ENCODE assay signal across 9 cellular contexts in the genomic region with DNA sequence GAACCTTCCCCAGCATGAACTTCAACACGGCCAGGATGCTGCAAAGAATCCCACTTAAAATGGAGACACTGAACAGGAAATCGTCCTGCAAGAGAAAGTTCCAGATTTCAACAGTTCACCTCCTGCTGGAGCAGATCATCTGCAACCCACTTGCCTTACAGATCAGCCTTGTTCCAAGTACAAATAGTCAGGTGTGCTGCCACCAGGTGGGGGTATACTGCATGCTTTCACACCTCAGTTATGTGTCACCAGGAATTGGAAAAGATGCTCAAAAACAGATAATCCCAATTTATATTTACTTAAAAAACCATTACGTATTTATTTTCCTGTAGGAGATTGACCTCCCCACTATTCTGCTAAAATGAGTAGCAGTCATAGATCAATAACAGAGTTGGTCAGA.
DNase-seq lines count a peak whose midpoint lies in the region; ATAC-seq, FAIRE-seq and TF ChIP-seq lines count a peak whose summit lies in the region.
"Had no signal": no experiment of that assay in that cellular context is flagged by ENCODE, and none has a peak within 500 bp of the region (broad histone marks: within the 10 kb centered on the region; RNA-seq: fewer than 3 reads in every experiment).

No MANE protein-coding gene starts in this region.

- H3K9me3 ChIP-seq in prostate gland = no peaks in the 10 kb centered on the region

- intact Hi-C loops in cardiac septum (cut with DNase I) = no loop called here
- intact Hi-C loops in left cardiac atrium (cut with DNase I) = loop anchor here (5.0 to 10.0 kb wide), 2 partner anchors 309 to 436 kb away; no protein-coding TSS in a partner anchor
- intact Hi-C loops in prostate gland (cut with DNase I) = loop anchor here (10.0 kb wide), 1 partner anchor 429 kb away; no protein-coding TSS in a partner anchor

- no peak for TF ChIP-seq POLR2A in prostate gland (IDR thresholded peaks at IDR 0.05)

- ATAC-seq in left cardiac atrium (no peak), HG02938 (IDR thresholded peaks at IDR 0.05; ENCODE audit: unreplicated experiment) (no peak)

- H3K4me3 ChIP-seq in prostate gland = no peak overlapping the region

- H3K27me3 ChIP-seq in prostate gland (replicated peaks; ENCODE audit: insufficient read depth) = no peaks in the 10 kb centered on the region

- no peak overlapping the region for H3K27ac ChIP-seq in prostate gland

- TF ChIP-seq CTCF in prostate gland (IDR thresholded peaks at IDR 0.05) = no peak

- FAIRE-seq in islet of Langerhans (lab: Jason Lieb, UNC) = peak; percentile 58

- DNase-seq in cardiac septum (ENCODE audit: low spot score) (peak; percentile 39), left cardiac atrium (no peak), NCI-H2081 (lab: John Stamatoyannopoulos, UW) (peak; percentile 44 to 71), prostate gland (ENCODE audit: low spot score) (no peak), NCI-H446 treated with DMSO at 0.1 percent for 48 hours (lab: John Stamatoyannopoulos, UW) (no peak)
- DNase-seq in activated CD4-positive, alpha-beta T cell treated with anti-CD3 and anti-CD28 coated beads, Interleukin-2, amount 50 U/mL, for 4 hours = peak; percentile 20 to 22
- DNase-seq: naive B cell had no signal

- H3K36me3 ChIP-seq in prostate gland = no peaks in the 10 kb centered on the region

- 61% methylated on average over 3 of the region's 3 CpGs for WGBS in prostate gland

- H3K4me1 ChIP-seq in prostate gland (replicated peaks) = no peaks in the 10 kb centered on the region

Comparison
In these comparisons a context has a peak if more than half of its experiments do, and no peak if none do; other contexts are left out.
1. DNase-seq: peak in cardiac septum (single experiment), NCI-H2081 (2 of 2) and activated CD4-positive, alpha-beta T cell treated with anti-CD3 and anti-CD28 coated beads, Interleukin-2, amount 50 U/mL, for 4 hours (2 of 2); none in left cardiac atrium (single experiment), prostate gland (single experiment) and NCI-H446 treated with DMSO at 0.1 percent for 48 hours (single experiment).